ENCODE assay signal across 8 cellular contexts in the genomic region with DNA sequence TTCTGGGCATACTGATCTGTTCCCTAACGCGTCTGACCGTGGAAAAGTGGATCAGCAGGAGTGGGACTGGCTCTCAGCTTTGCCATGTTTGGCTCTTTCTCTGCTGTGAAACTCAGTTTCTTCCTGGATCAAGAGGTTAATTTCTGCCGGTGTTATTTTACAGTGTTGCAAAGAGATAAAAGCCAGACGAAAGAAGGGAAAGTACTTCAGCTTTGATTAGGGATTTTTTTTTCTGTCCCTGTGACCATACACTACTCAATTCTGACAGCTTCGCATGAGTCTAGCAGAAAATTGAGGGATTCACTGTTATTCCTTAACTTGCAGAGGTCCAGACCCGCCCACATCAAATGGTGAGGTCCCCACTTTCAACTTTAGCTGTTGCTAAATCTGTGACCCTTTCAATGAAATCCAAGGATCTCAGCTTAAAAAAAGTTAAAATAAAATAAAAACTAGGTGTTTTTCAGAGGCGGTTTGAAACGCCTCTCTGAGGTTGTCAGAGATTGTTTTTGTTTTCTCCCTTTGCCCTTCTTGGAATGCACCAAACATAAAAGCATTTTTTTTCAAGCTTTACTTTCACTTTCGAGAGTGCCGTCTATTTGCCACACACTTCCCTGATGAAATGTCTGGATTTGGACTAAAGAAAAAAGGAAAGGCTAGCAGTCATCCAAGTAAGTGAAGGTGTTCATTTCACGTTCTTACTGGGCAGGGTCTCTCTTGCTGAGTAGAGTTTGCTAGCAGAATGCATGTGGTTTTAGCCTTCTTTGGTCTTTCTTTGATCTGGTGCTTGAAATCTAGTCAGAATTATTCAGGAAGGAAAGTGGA. TPM values are rescaled to one million over a fixed set of nuclear protein-coding genes. Genes with fewer than 3 reads are reported as not detected.
DNase-seq lines count a peak whose midpoint lies in the region; ATAC-seq, FAIRE-seq and TF ChIP-seq lines count a peak whose summit lies in the region.

A gene (plus strand): TSS at position 576 of the 822 bp plus-strand sequence. CDS start 7,464 bp downstream, outside the sequence.

- no peak for FAIRE-seq in astrocyte (lab: Jason Lieb, UNC)

- no peaks in the 10 kb centered on the region for H3K9me3 Mint-ChIP-seq in Caco-2 (ENCODE audit: unreplicated experiment)
- H3K9me3 Mint-ChIP-seq in IgD-negative memory B cell: no peaks in the 10 kb centered on the region
- H3K9me3 Mint-ChIP-seq in astrocyte (ENCODE audit: unreplicated experiment): no peaks in the 10 kb centered on the region

- H3K4me1 Mint-ChIP-seq in Caco-2 (ENCODE audit: low read depth, unreplicated experiment): peaks cover 11% of the 10 kb centered on the region
- peaks cover 4 to 12% (median 11%) of the 10 kb centered on the region in 3 donors for H3K4me1 Mint-ChIP-seq in IgD-negative memory B cell
- peaks cover 12% of the 10 kb centered on the region for H3K4me1 Mint-ChIP-seq in astrocyte (ENCODE audit: low read depth, unreplicated experiment)

- no peaks in the 10 kb centered on the region for H3K27me3 ChIP-seq in Caco-2 (replicated peaks; ENCODE audit: control insufficient read depth, insufficient read depth, low read length)
- no peaks in the 10 kb centered on the region for H3K27me3 ChIP-seq in astrocyte (ENCODE audit: insufficient read depth, low read length)
- no peaks in the 10 kb centered on the region for H3K27me3 ChIP-seq in layer of hippocampus (ENCODE audit: control insufficient read depth, insufficient read depth, low read length)
- H3K27me3 ChIP-seq in subcutaneous abdominal adipose tissue (ENCODE audit: control insufficient read depth in 5 of 5, insufficient read depth in 4 of 5, low read length in 5 of 5): no peaks in the 10 kb centered on the region

- no peaks in the 10 kb centered on the region for H3K4me1 ChIP-seq in Caco-2
- no peaks in the 10 kb centered on the region for H3K4me1 ChIP-seq in astrocyte (ENCODE audit: insufficient read depth, low read length)
- H3K4me1 ChIP-seq in subcutaneous abdominal adipose tissue (ENCODE audit: control insufficient read depth in 5 of 5, insufficient read depth in 5 of 5, low read length in 5 of 5): peaks cover 3 to 23% (median 20%) of the 10 kb centered on the region in 5 donors

- DNase-seq in Caco-2: no peak
- peak; percentile 27 for DNase-seq in astrocyte (ENCODE audit: low read depth)
- DNase-seq in COR-L47 (lab: John Stamatoyannopoulos, UW): no peak

- H3K4me3 Mint-ChIP-seq in Caco-2 (ENCODE audit: unreplicated experiment) (peak within 1 kb of the TSS; percentile 60), IgD-negative memory B cell (peak within 1 kb of the TSS; percentile 10 to 91 (median 76)), astrocyte (ENCODE audit: unreplicated experiment) (no peak within 1 kb of the TSS)

- peak within 1 kb of the TSS; percentile 65 for H3K9ac ChIP-seq in astrocyte (ENCODE audit: low read length)
- H3K9ac ChIP-seq in subcutaneous abdominal adipose tissue (ENCODE audit: low read length in 5 of 5): peak within 1 kb of the TSS; percentile 70 to 89 (median 81)

- H3K27me3 Mint-ChIP-seq in Caco-2 (ENCODE audit: insufficient read depth, unreplicated experiment): no peaks in the 10 kb centered on the region
- H3K27me3 Mint-ChIP-seq in IgD-negative memory B cell: peaks cover 25% of the 10 kb centered on the region
- no peaks in the 10 kb centered on the region for H3K27me3 Mint-ChIP-seq in astrocyte (ENCODE audit: low read depth, unreplicated experiment)

- H3K27ac Mint-ChIP-seq in Caco-2 (ENCODE audit: unreplicated experiment): no peak within 1 kb of the TSS
- H3K27ac Mint-ChIP-seq in IgD-negative memory B cell: peak within 1 kb of the TSS in 1 of 3 donors; percentile 60
- no peak within 1 kb of the TSS for H3K27ac Mint-ChIP-seq in astrocyte (ENCODE audit: unreplicated experiment)

- H4K20me1 ChIP-seq in astrocyte (ENCODE audit: insufficient read depth, low read length): no peaks in the 10 kb centered on the region

- intact Hi-C loops in Caco-2 (cut with micrococcal nuclease; ENCODE audit: unreplicated experiment): loop anchor here (1.0 kb wide), 3 partner anchors 65 to 133 kb away; no protein-coding TSS in a partner anchor

- H3K4me3 ChIP-seq in Caco-2 (ENCODE audit: low read depth, low read length) (peak within 1 kb of the TSS; percentile 21), astrocyte (ENCODE audit: insufficient read depth, low read depth, low read length) (peak within 1 kb of the TSS; percentile 66), subcutaneous abdominal adipose tissue (ENCODE audit: low read depth in 1 of 5, low read length in 5 of 5) (peak within 1 kb of the TSS; percentile 79 to 92 (median 87))

- POLR2A ChIA-PET in Caco-2 (lab: Charles Lee): no interaction called here

- H3K9me3 ChIP-seq in Caco-2 (no peaks in the 10 kb centered on the region), astrocyte (ENCODE audit: insufficient read depth, low read depth, low read length) (no peaks in the 10 kb centered on the region), subcutaneous abdominal adipose tissue (ENCODE audit: control insufficient read depth in 5 of 5, low read length in 5 of 5) (no peaks in the 10 kb centered on the region)

- peak within 1 kb of the TSS; percentile 83 for H2AFZ ChIP-seq in astrocyte (ENCODE audit: low read depth, low read length)

- no peaks in the 10 kb centered on the region for H3K36me3 Mint-ChIP-seq in Caco-2 (ENCODE audit: insufficient read depth, unreplicated experiment)
- H3K36me3 Mint-ChIP-seq in IgD-negative memory B cell: peaks cover 2% of the 10 kb centered on the region
- no peaks in the 10 kb centered on the region for H3K36me3 Mint-ChIP-seq in astrocyte (ENCODE audit: low read depth, unreplicated experiment)

- H3K27ac ChIP-seq in astrocyte (ENCODE audit: low read depth, low read length): no peak within 1 kb of the TSS
- H3K27ac ChIP-seq in layer of hippocampus (ENCODE audit: low read depth, low read length): peak within 1 kb of the TSS; percentile 62
- peak within 1 kb of the TSS; percentile 81 for H3K27ac ChIP-seq in subcutaneous abdominal adipose tissue (ENCODE audit: low read depth, low read length)

- H3K36me3 ChIP-seq in Caco-2 (ENCODE audit: control insufficient read depth, insufficient read depth, low read length) (no peaks in the 10 kb centered on the region), astrocyte (ENCODE audit: insufficient read depth, low read length) (no peaks in the 10 kb centered on the region), subcutaneous abdominal adipose tissue (ENCODE audit: control insufficient read depth in 5 of 5, insufficient read depth in 5 of 5, low read length in 5 of 5) (no peaks in the 10 kb centered on the region)

- CTCF ChIA-PET in Caco-2 (lab: Charles Lee): interaction anchor here (1.0 to 2.1 kb wide), 6 partner anchors 31 to 133 kb away, joined by 4 to 33 read pairs (median 7); a partner anchor contains a TSS

- H3K4me2 ChIP-seq in astrocyte (ENCODE audit: low read length): peak within 1 kb of the TSS; percentile 90

- no peaks in the 10 kb centered on the region for H3K79me2 ChIP-seq in astrocyte (ENCODE audit: insufficient read depth, low read length)

- ATAC-seq in GM18907 (IDR thresholded peaks at IDR 0.05; ENCODE audit: unreplicated experiment): no peak
- no peak for ATAC-seq in GM21825 (IDR thresholded peaks at IDR 0.05; ENCODE audit: unreplicated experiment)

- TF ChIP-seq CTCF in Caco-2 (IDR thresholded peaks at IDR 0.05; ENCODE audit: insufficient read depth in 1 of 2, low read depth in 1 of 2, low read length in 1 of 2, severe bottlenecking in 1 of 2, unreplicated experiment in 1 of 2): no peak
- TF ChIP-seq CTCF in astrocyte (IDR thresholded peaks at IDR 0.05; ENCODE audit: insufficient read depth, low read depth, low read length): no peak

- BruUV-seq in Caco-2 (replicated peaks; lab: Mats Ljungman, UMichigan): no TSS peak

RNA-seq across cellular contexts. Expression of the gene that starts here (rescaled TPM):
- total RNA-seq in Caco-2 (2022): 0.42 and 0.57 TPM in 2 replicates
- polyA plus RNA-seq in IgD-negative memory B cell: not detected
- total RNA-seq in astrocyte: 1.9 and 2.6 TPM in 2 replicates

Comparison
In these comparisons a context has a peak if more than half of its experiments do, and no peak if none do; other contexts are left out.
1. H3K4me3 ChIP-seq: peak in every context shown above with its lines; median percentile 87 in subcutaneous abdominal adipose tissue; 66 in astrocyte; 21 in Caco-2.